10 cellular contexts compared by ENCODE assay signal in the genomic region with DNA sequence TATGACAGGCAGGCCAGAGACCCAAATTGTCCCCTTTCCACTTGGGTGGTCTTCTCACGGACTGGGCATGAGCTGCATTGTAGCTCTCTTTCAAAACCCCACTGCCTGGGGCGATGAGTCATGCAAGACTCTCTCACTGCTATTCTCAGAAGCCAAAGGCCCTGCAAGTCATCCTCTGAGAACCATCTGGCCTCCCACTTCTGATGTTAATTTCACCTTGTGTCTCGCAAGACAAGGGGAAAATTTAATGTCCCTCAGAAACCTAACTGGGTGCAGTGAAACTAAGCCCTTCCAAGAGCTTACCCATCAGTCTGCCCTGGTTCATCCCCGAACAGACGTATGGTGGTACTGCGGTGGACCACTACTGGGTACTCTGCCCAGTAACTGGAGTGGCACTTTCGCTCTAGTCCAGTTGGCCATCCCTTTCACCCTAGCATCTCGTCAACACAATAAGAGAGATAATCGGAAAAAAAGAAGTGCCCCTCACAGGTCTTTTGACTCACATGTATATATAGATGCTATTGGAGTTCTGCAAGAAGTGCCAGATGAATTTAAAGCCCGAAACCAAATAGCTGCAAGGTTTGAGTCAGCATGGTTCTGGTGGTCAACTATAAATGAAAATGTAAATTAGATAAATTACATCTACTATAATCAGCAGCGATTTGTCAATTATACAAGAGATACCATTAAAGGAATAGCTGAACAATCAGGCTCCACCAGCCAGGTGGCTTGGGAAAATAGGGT. TPM values are rescaled to one million over a fixed set of nuclear protein-coding genes. Genes with fewer than 3 reads are reported as not detected.
DNase-seq lines count a peak whose midpoint lies in the region; ATAC-seq, FAIRE-seq and TF ChIP-seq lines count a peak whose summit lies in the region.
"Had no signal": no experiment of that assay in that cellular context is flagged by ENCODE, and none has a peak within 500 bp of the region (broad histone marks: within the 10 kb centered on the region; RNA-seq: fewer than 3 reads in every experiment).

No MANE protein-coding gene starts in this region.

- H3K27ac ChIP-seq in foreskin keratinocyte: peak overlapping the region; percentile 81

- peak; percentile 88 for FAIRE-seq in GM12891 (lab: Jason Lieb, UNC)

- H3K27me3 ChIP-seq in foreskin keratinocyte: peaks cover 3% of the 10 kb centered on the region

- TF ChIP-seq POLR2A in GM12891 (IDR thresholded peaks at IDR 0.05; ENCODE audit: low read depth, low read length): no peak

- no peak for TF ChIP-seq CTCF in foreskin keratinocyte (conservative IDR thresholded peaks at IDR 0.05)

- peaks cover 8% of the 10 kb centered on the region for H3K4me1 ChIP-seq in foreskin keratinocyte

- DNase-seq in GM12891 (ENCODE audit: insufficient read length, low spot score) (no peak), foreskin keratinocyte (peak; percentile 15 to 52), hippocampal formation (lab: John Stamatoyannopoulos, UW) (no peak), pons (ENCODE audit: low spot score) (no peak)
- DNase-seq in activated naive CD4-positive, alpha-beta T cell treated with Interleukin-2 at 50 U/mL for 16 hours: no peak
- DNase-seq: activated naive CD4-positive, alpha-beta T cell treated with anti-CD3 and anti-CD28 coated beads, Interleukin-2, amount 50 U/mL, for 16 hours had no signal

- ATAC-seq in GM21723 (IDR thresholded peaks at IDR 0.05; ENCODE audit: unreplicated experiment) (peak; percentile 85), HG03565 (IDR thresholded peaks at IDR 0.05; ENCODE audit: unreplicated experiment) (peak; percentile 83), foreskin keratinocyte (peak; percentile 34), HG03097 (IDR thresholded peaks at IDR 0.05; ENCODE audit: low FRiP score, unreplicated experiment) (no peak)
- ATAC-seq: SK-N-SH treated with all-trans-retinoic acid at 6 μM for 48 hours had no signal

TF ChIP-seq in GM12891, 5 proteins besides CTCF, POLR2A, EP300 and RAD21:
- TF ChIP-seq POLR2AphosphoS5 (IDR thresholded peaks at IDR 0.05; ENCODE audit: low read depth, low read length) (no peak), POU2F2 (IDR thresholded peaks at IDR 0.05; ENCODE audit: low read depth, low read length) (peak; percentile 75; the same call in 1 of the 2 replicates), TAF1 (IDR thresholded peaks at IDR 0.05; ENCODE audit: low read depth, low read length) (no peak), SPI1 (IDR thresholded peaks at IDR 0.05; ENCODE audit: low read depth, low read length) (no peak), PAX5 (IDR thresholded peaks at IDR 0.05; ENCODE audit: insufficient read depth, low read length, severe bottlenecking) (peak; percentile 76)

RNA-seq across cellular contexts. Expression of a gene that starts 31.3 kb away (rescaled TPM):
- not detected for polyA plus RNA-seq in GM12891 (2012; ENCODE audit: low read depth, missing spikeins)
- total RNA-seq in foreskin keratinocyte: not detected in 2 replicates
- not detected in 2 replicates for polyA plus RNA-seq in foreskin keratinocyte

Comparison
In these comparisons a context has a peak if more than half of its experiments do, and no peak if none do; other contexts are left out.
1. DNase-seq: peak in foreskin keratinocyte (2 of 2); none in GM12891 (single experiment), hippocampal formation (0 of 2), pons (single experiment) and activated naive CD4-positive, alpha-beta T cell treated with Interleukin-2 at 50 U/mL for 16 hours (single experiment).